32 cellular contexts compared by ENCODE assay signal in the genomic region with DNA sequence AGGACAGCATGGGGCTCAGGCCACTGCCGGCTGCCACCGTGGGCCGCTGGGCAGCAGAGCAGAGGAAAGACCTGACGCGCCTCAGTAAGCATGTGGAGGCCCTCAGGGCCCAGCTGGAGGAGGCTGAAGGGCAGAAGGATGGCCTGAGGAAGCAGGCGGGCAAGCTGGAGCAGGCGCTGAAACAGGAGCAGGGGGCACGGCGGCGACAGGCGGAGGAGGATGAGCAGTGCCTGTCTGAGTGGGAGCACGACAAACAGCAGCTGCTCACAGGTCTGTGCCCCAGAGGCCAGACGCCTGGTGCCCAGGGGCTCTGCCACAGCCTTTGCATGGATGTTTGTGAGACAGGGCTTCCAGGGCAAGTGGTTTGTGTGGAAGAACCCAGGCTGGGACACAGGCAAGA. TPM values are rescaled to one million over a fixed set of nuclear protein-coding genes. Genes with fewer than 3 reads are reported as not detected.
DNase-seq lines count a peak whose midpoint lies in the region; ATAC-seq and TF ChIP-seq lines count a peak whose summit lies in the region.
"Had no signal": no experiment of that assay in that cellular context is flagged by ENCODE, and none has a peak within 500 bp of the region (broad histone marks: within the 10 kb centered on the region; RNA-seq: fewer than 3 reads in every experiment).

No MANE protein-coding gene starts in this region.

- intact Hi-C loops in Calu3 (cut with micrococcal nuclease; ENCODE audit: unreplicated experiment) = no loop called here
- intact Hi-C loops in activated CD4-positive, alpha-beta memory T cell treated with anti-CD3 and anti-CD28 coated beads for 36 hours (cut with micrococcal nuclease) = no loop called here

- peak overlapping the region; percentile 59 for H3K27ac Mint-ChIP-seq in Calu3 (ENCODE audit: unreplicated experiment)
- H3K27ac Mint-ChIP-seq in activated T-helper 17 cell treated with anti-CD3 and anti-CD28 coated beads, Interleukin-2, amount 50 U/mL, for 72 hours = peak overlapping the region; percentile 53
- H3K27ac Mint-ChIP-seq in activated CD4-positive, alpha-beta memory T cell treated with anti-CD3 and anti-CD28 coated beads for 36 hours = no peak overlapping the region
- H3K27ac Mint-ChIP-seq: CD4-positive, CD25-positive, alpha-beta regulatory T cell had no signal

- no peak overlapping the region for H4K91ac ChIP-seq in neuronal stem cell (ENCODE audit: low read depth, low read length, poor library complexity)

- no peak overlapping the region for H4K8ac ChIP-seq in neuronal stem cell (ENCODE audit: low read depth, low read length)

- H3K9me3 ChIP-seq in neuronal stem cell (replicated peaks in 1 of 2; ENCODE audit: control insufficient read depth in 2 of 2, insufficient read depth in 1 of 2, low read depth in 1 of 2, low read length in 2 of 2) = no peaks in the 10 kb centered on the region
- H3K9me3 ChIP-seq: adrenal gland, body of pancreas, esophagus muscularis mucosa, heart right ventricle, psoas muscle, suprapubic skin, upper lobe of right lung had no signal

- DNase-seq in NCI-H1694 treated with DMSO at 0.1 percent for 48 hours (lab: John Stamatoyannopoulos, UW) = peak; percentile 1
- no peak for DNase-seq in NCI-H1694 (lab: John Stamatoyannopoulos, UW)
- no peak for DNase-seq in Calu3
- DNase-seq in neuronal stem cell (ENCODE audit: low spot score) = no peak
- DNase-seq in activated CD4-positive, alpha-beta memory T cell treated with anti-CD3 and anti-CD28 coated beads for 36 hours = no peak
- no peak for DNase-seq in NCI-H2081 (lab: John Stamatoyannopoulos, UW)
- no peak for DNase-seq in omental fat pad (ENCODE audit: low spot score)
- DNase-seq: activated CD4-positive, alpha-beta T cell treated with anti-CD3 and anti-CD28 coated beads, Interleukin-2, amount 50 U/mL, for 48 hours; activated CD4-positive, CD25-positive, alpha-beta regulatory T cell; activated naive CD4-positive, alpha-beta T cell treated with Interleukin-2 at 50 U/mL for 16 hours; adrenal gland; body of pancreas; CD4-positive, CD25-positive, alpha-beta regulatory T cell; dermis blood vessel endothelial cell; foreskin fibroblast; heart right ventricle; KBM-7; kidney; midbrain; naive B cell; NCI-H1105; NCI-H2029; NCI-H345; nucleus accumbens; psoas muscle; RPMI8226; stimulated activated CD4-positive, alpha-beta T cell treated with anti-CD3 and anti-CD28 coated beads, Interleukin-4, amount 100 ng/mL, for 24 hours; upper lobe of right lung had no signal

- peak overlapping the region; percentile 87 for H3K23ac ChIP-seq in neuronal stem cell (ENCODE audit: low read depth, low read length, poor library complexity)

- no peak overlapping the region for H3K14ac ChIP-seq in neuronal stem cell (ENCODE audit: low read length)

- no peak overlapping the region for H3K4ac ChIP-seq in neuronal stem cell (ENCODE audit: low read length)

- POLR2A ChIA-PET in activated CD4-positive, alpha-beta memory T cell treated with anti-CD3 and anti-CD28 coated beads for 36 hours (lab: Charles Lee) = no interaction called here

- H3K27ac ChIP-seq in neuronal stem cell (replicated peaks; ENCODE audit: low read length) = no peak overlapping the region
- H3K27ac ChIP-seq: adrenal gland, body of pancreas, esophagus muscularis mucosa, heart right ventricle, psoas muscle, suprapubic skin, upper lobe of right lung had no signal

- H2BK120ac ChIP-seq in neuronal stem cell (ENCODE audit: low read depth, low read length) = no peak overlapping the region

- no peak for ATAC-seq in activated T-helper 17 cell treated with anti-CD3 and anti-CD28 coated beads, Interleukin-2, amount 50 U/mL, for 72 hours (replicated peaks)
- no peak for ATAC-seq in omental fat pad (ENCODE audit: low FRiP score)
- ATAC-seq: body of pancreas, GM12878, heart right ventricle, psoas muscle, upper lobe of right lung had no signal

- no peak overlapping the region for H2AFZ ChIP-seq in neuronal stem cell (ENCODE audit: low read length)

- no peak overlapping the region for H3K4me3 ChIP-seq in neuronal stem cell (ENCODE audit: low read length in 2 of 2)
- H3K4me3 ChIP-seq: adrenal gland, body of pancreas, esophagus muscularis mucosa, GM12878, heart right ventricle, psoas muscle, suprapubic skin, upper lobe of right lung had no signal

- peaks cover 3 to 12% of the 10 kb centered on the region in 2 donors for H3K36me3 ChIP-seq in neuronal stem cell (replicated peaks in 1 of 2; ENCODE audit: control insufficient read depth in 2 of 2, insufficient read depth in 2 of 2, low read length in 2 of 2)
- H3K36me3 ChIP-seq: adrenal gland, suprapubic skin, upper lobe of right lung had no signal

- H3K4me1 Mint-ChIP-seq in Calu3 (ENCODE audit: low read depth, unreplicated experiment) = no peaks in the 10 kb centered on the region
- H3K4me1 Mint-ChIP-seq in activated T-helper 17 cell treated with anti-CD3 and anti-CD28 coated beads, Interleukin-2, amount 50 U/mL, for 72 hours = no peaks in the 10 kb centered on the region
- H3K4me1 Mint-ChIP-seq in activated CD4-positive, alpha-beta memory T cell treated with anti-CD3 and anti-CD28 coated beads for 36 hours (ENCODE audit: low read depth) = no peaks in the 10 kb centered on the region
- H3K4me1 Mint-ChIP-seq: CD4-positive, CD25-positive, alpha-beta regulatory T cell had no signal

- no peaks in the 10 kb centered on the region for H3K27me3 ChIP-seq in neuronal stem cell (ENCODE audit: control insufficient read depth in 3 of 3, insufficient read depth in 3 of 3, low read depth in 1 of 3, low read length in 3 of 3)
- H3K27me3 ChIP-seq: adrenal gland, body of pancreas, esophagus muscularis mucosa, heart right ventricle, suprapubic skin, upper lobe of right lung had no signal

- no peak overlapping the region for H2BK5ac ChIP-seq in neuronal stem cell (ENCODE audit: low read length)

- TF ChIP-seq CTCF in Calu3 (IDR thresholded peaks at IDR 0.05; ENCODE audit: unreplicated experiment) = no peak
- no peak for TF ChIP-seq CTCF in omental fat pad (IDR thresholded peaks at IDR 0.05)

- H3K9me3 Mint-ChIP-seq in Calu3 (ENCODE audit: low read depth, unreplicated experiment) = no peaks in the 10 kb centered on the region
- no peaks in the 10 kb centered on the region for H3K9me3 Mint-ChIP-seq in activated T-helper 17 cell treated with anti-CD3 and anti-CD28 coated beads, Interleukin-2, amount 50 U/mL, for 72 hours
- no peaks in the 10 kb centered on the region for H3K9me3 Mint-ChIP-seq in activated CD4-positive, alpha-beta memory T cell treated with anti-CD3 and anti-CD28 coated beads for 36 hours
- H3K9me3 Mint-ChIP-seq: CD4-positive, CD25-positive, alpha-beta regulatory T cell; naive B cell had no signal

- no peak overlapping the region for H3K18ac ChIP-seq in neuronal stem cell (ENCODE audit: low read length)

- H3K27me3 Mint-ChIP-seq in Calu3 (ENCODE audit: unreplicated experiment) = no peaks in the 10 kb centered on the region
- no peaks in the 10 kb centered on the region for H3K27me3 Mint-ChIP-seq in activated T-helper 17 cell treated with anti-CD3 and anti-CD28 coated beads, Interleukin-2, amount 50 U/mL, for 72 hours
- H3K27me3 Mint-ChIP-seq in activated CD4-positive, alpha-beta memory T cell treated with anti-CD3 and anti-CD28 coated beads for 36 hours = no peaks in the 10 kb centered on the region
- H3K27me3 Mint-ChIP-seq: CD4-positive, CD25-positive, alpha-beta regulatory T cell; naive B cell had no signal

- WGBS in neuronal stem cell (ENCODE audit: extremely low coverage in 2 of 2, insufficient read length in 2 of 2, insufficient replicate concordance in 1 of 2), 2 donors = no CpG with 5 or more reads among the region's 13 CpGs

- no peak overlapping the region for H3K9ac ChIP-seq in neuronal stem cell (ENCODE audit: low read depth, low read length, poor library complexity)

- no peak overlapping the region for H3K4me3 Mint-ChIP-seq in Calu3 (ENCODE audit: low read depth, unreplicated experiment)
- H3K4me3 Mint-ChIP-seq in activated T-helper 17 cell treated with anti-CD3 and anti-CD28 coated beads, Interleukin-2, amount 50 U/mL, for 72 hours = no peak overlapping the region
- no peak overlapping the region for H3K4me3 Mint-ChIP-seq in activated CD4-positive, alpha-beta memory T cell treated with anti-CD3 and anti-CD28 coated beads for 36 hours
- H3K4me3 Mint-ChIP-seq: CD4-positive, CD25-positive, alpha-beta regulatory T cell; naive B cell had no signal

- H3K79me1 ChIP-seq in neuronal stem cell (ENCODE audit: low read depth, low read length) = peaks cover 2% of the 10 kb centered on the region

- no peak overlapping the region for H2AK5ac ChIP-seq in neuronal stem cell (ENCODE audit: low read depth, low read length)

- CTCF ChIA-PET in Calu3 (lab: Charles Lee) = no interaction called here
- CTCF ChIA-PET in activated CD4-positive, alpha-beta memory T cell treated with anti-CD3 and anti-CD28 coated beads for 36 hours (lab: Charles Lee) = no interaction called here

- peak overlapping the region; percentile 25 for H2BK15ac ChIP-seq in neuronal stem cell (ENCODE audit: low read length)

- peaks cover 2 to 6% of the 10 kb centered on the region in 2 donors for H3K4me1 ChIP-seq in neuronal stem cell (ENCODE audit: control insufficient read depth in 2 of 2, insufficient read depth in 1 of 2, low read depth in 1 of 2, low read length in 2 of 2)
- H3K4me1 ChIP-seq: body of pancreas, esophagus muscularis mucosa, psoas muscle, suprapubic skin, upper lobe of right lung had no signal

- no peak overlapping the region for H2BK12ac ChIP-seq in neuronal stem cell (ENCODE audit: low read length)

- BruUV-seq in Calu3 (replicated peaks; lab: Mats Ljungman, UMichigan) = no TSS peak

- no peak overlapping the region for H3K4me2 ChIP-seq in neuronal stem cell (ENCODE audit: insufficient read depth, low read length, poor library complexity, severe bottlenecking)

- H3K36me3 Mint-ChIP-seq in Calu3 (ENCODE audit: insufficient read depth, unreplicated experiment) = peaks cover 48% of the 10 kb centered on the region
- no peaks in the 10 kb centered on the region for H3K36me3 Mint-ChIP-seq in activated T-helper 17 cell treated with anti-CD3 and anti-CD28 coated beads, Interleukin-2, amount 50 U/mL, for 72 hours (ENCODE audit: low read depth)
- no peaks in the 10 kb centered on the region for H3K36me3 Mint-ChIP-seq in activated CD4-positive, alpha-beta memory T cell treated with anti-CD3 and anti-CD28 coated beads for 36 hours
- H3K36me3 Mint-ChIP-seq: CD4-positive, CD25-positive, alpha-beta regulatory T cell; naive B cell had no signal

RNA-seq across cellular contexts. Expression of a gene that starts 13.9 kb away (rescaled TPM):
- total RNA-seq in Calu3 (2022) = 5.0 and 5.5 TPM in 2 replicates
- 1 to 10 TPM in 1 of 2 donors, under 1 TPM in 1; 0.50 to 2.5 TPM for total RNA-seq in activated T-helper 17 cell treated with anti-CD3 and anti-CD28 coated beads, Interleukin-2, amount 50 U/mL, for 72 hours
- polyA plus RNA-seq in neuronal stem cell (2013, experiment 1 of 2) = 4.8 TPM
- 4.9 TPM for polyA plus RNA-seq in neuronal stem cell (2013, experiment 2 of 2)
- total RNA-seq in activated CD4-positive, alpha-beta memory T cell treated with anti-CD3 and anti-CD28 coated beads for 36 hours = 1 to 10 TPM; 2.1 to 2.9 TPM
- total RNA-seq in omental fat pad = 1 to 10 TPM in 3 of 4 donors, under 1 TPM in 1; 0.95 to 2.7 (median 1.8) TPM

RNA-seq across cellular contexts. Expression of a gene that starts 14.0 kb away (rescaled TPM):
- total RNA-seq in Calu3 (2022) = 181 and 197 TPM in 2 replicates
- 100 to 1,000 TPM; 275 to 294 TPM for total RNA-seq in activated T-helper 17 cell treated with anti-CD3 and anti-CD28 coated beads, Interleukin-2, amount 50 U/mL, for 72 hours
- polyA plus RNA-seq in neuronal stem cell (2013, experiment 1 of 2) = 131 TPM
- 132 TPM for polyA plus RNA-seq in neuronal stem cell (2013, experiment 2 of 2)
- 100 to 1,000 TPM; 255 to 273 TPM for total RNA-seq in activated CD4-positive, alpha-beta memory T cell treated with anti-CD3 and anti-CD28 coated beads for 36 hours
- 10 to 100 TPM; 38.5 to 71.7 (median 60.4) TPM for total RNA-seq in omental fat pad

RNA-seq across cellular contexts. Expression of a gene that starts 16.5 kb away (rescaled TPM):
- total RNA-seq in Calu3 (2022) (42.5 and 48.8 TPM in 2 replicates), omental fat pad (10 to 100 TPM in 3 of 4 donors, 1 to 10 TPM in 1; 6.7 to 16.9 (median 11.8) TPM)
- 10 to 100 TPM; 10.7 to 18.4 TPM for total RNA-seq in activated T-helper 17 cell treated with anti-CD3 and anti-CD28 coated beads, Interleukin-2, amount 50 U/mL, for 72 hours
- 9.1 TPM for polyA plus RNA-seq in neuronal stem cell (2013, experiment 1 of 2)
- 9.6 TPM for polyA plus RNA-seq in neuronal stem cell (2013, experiment 2 of 2)
- total RNA-seq in activated CD4-positive, alpha-beta memory T cell treated with anti-CD3 and anti-CD28 coated beads for 36 hours = 10 to 100 TPM in 1 of 2 experiments, 1 to 10 TPM in 1; 8.8 to 10.2 TPM

RNA-seq across cellular contexts. Expression of a gene that starts 26.1 kb away (rescaled TPM):
- 32.1 and 39.1 TPM in 2 replicates for total RNA-seq in Calu3 (2022)
- total RNA-seq in activated T-helper 17 cell treated with anti-CD3 and anti-CD28 coated beads, Interleukin-2, amount 50 U/mL, for 72 hours = 10 to 100 TPM; 11.3 to 52.8 TPM
- 2.3 TPM for polyA plus RNA-seq in neuronal stem cell (2013, experiment 1 of 2)
- polyA plus RNA-seq in neuronal stem cell (2013, experiment 2 of 2) = 2.2 TPM
- 10 to 100 TPM; 12.8 to 15.3 TPM for total RNA-seq in activated CD4-positive, alpha-beta memory T cell treated with anti-CD3 and anti-CD28 coated beads for 36 hours
- 1 to 10 TPM; 3.0 to 8.8 (median 5.0) TPM for total RNA-seq in omental fat pad

RNA-seq across cellular contexts. Expression of a gene that starts 43.9 kb away (rescaled TPM):
- 24.5 and 24.8 TPM in 2 replicates for total RNA-seq in Calu3 (2022)
- total RNA-seq in activated T-helper 17 cell treated with anti-CD3 and anti-CD28 coated beads, Interleukin-2, amount 50 U/mL, for 72 hours = 10 to 100 TPM; 26.9 to 41.2 TPM
- polyA plus RNA-seq in neuronal stem cell (2013, experiment 1 of 2) = 4.9 TPM
- 4.8 TPM for polyA plus RNA-seq in neuronal stem cell (2013, experiment 2 of 2)
- 10 to 100 TPM; 28.9 to 29.0 TPM for total RNA-seq in activated CD4-positive, alpha-beta memory T cell treated with anti-CD3 and anti-CD28 coated beads for 36 hours
- total RNA-seq in omental fat pad = 10 to 100 TPM; 17.5 to 42.1 (median 26.0) TPM
